Comparison of ENCODE assay signal across 8 cellular contexts in genomic region chr5:131264453-131265200, GRCh38. TPM values are rescaled to one million over a fixed set of nuclear protein-coding genes. Genes with fewer than 3 reads are reported as not detected.
A peak's percentile ranks its signal among the peaks of the same experiment; 100 is the strongest.
DNase-seq lines count a peak whose midpoint lies in the region; ATAC-seq and TF ChIP-seq lines count a peak whose summit lies in the region.

No MANE protein-coding gene starts in this region.

- no peaks in the 10 kb centered on the region for H3K27me3 Mint-ChIP-seq in neural crest cell (ENCODE audit: low read depth)

- H3K4me1 Mint-ChIP-seq in neural crest cell = peaks cover 26% of the 10 kb centered on the region

- H3K4me3 ChIP-seq in fibroblast of mammary gland (ENCODE audit: control insufficient read depth, low read depth, low read length) = peak overlapping the region; percentile 87

- peak overlapping the region; percentile 98 for H3K4me3 Mint-ChIP-seq in neural crest cell

- peak overlapping the region; percentile 99 for H3K27ac Mint-ChIP-seq in neural crest cell (ENCODE audit: unreplicated experiment)

- no peaks in the 10 kb centered on the region for H3K9me3 Mint-ChIP-seq in neural crest cell

- DNase-seq in C1 segment of cervical spinal cord (lab: John Stamatoyannopoulos, UW) (peak in 10 of 14 donors; percentile 28 to 75 (median 50)), NAMALWA (ENCODE audit: low spot score) (peak; percentile 75), fibroblast of mammary gland (ENCODE audit: low read depth) (no peak), neural crest cell (ENCODE audit: low read depth, low spot score) (peak; percentile 15), NCI-H128 (lab: John Stamatoyannopoulos, UW; ENCODE audit: unreplicated experiment) (no peak), hepatic stellate cell (ENCODE audit: low spot score) (no peak)
- peak; percentile 66 to 70 for DNase-seq in activated T-cell treated with anti-CD3 and anti-CD28 coated beads, Interleukin-2, amount 50 U/mL, for 48 hours

- peak; percentile 10 for ATAC-seq in GM19438 (IDR thresholded peaks at IDR 0.05; ENCODE audit: low read depth, unreplicated experiment)

- TF ChIP-seq CTCF in fibroblast of mammary gland (conservative IDR thresholded peaks at IDR 0.05; ENCODE audit: control insufficient read depth, insufficient read depth, low read depth, low read length) (no peak), neural crest cell (conservative IDR thresholded peaks at IDR 0.05) (no peak)

- no peaks in the 10 kb centered on the region for H3K36me3 Mint-ChIP-seq in neural crest cell (ENCODE audit: low read depth)

RNA-seq across cellular contexts. Expression of gene CDC42SE2, which starts 0.8 kb away (rescaled TPM):
- total RNA-seq in neural crest cell = 24.1 and 25.5 TPM in 2 replicates

Comparison
In these comparisons a context has a peak if more than half of its experiments do, and no peak if none do; other contexts are left out.
1. DNase-seq: peak in C1 segment of cervical spinal cord (10 of 14), NAMALWA (single experiment), activated T-cell treated with anti-CD3 and anti-CD28 coated beads, Interleukin-2, amount 50 U/mL, for 48 hours (2 of 2) and neural crest cell (single experiment); none in fibroblast of mammary gland (single experiment), NCI-H128 (single experiment) and hepatic stellate cell (single experiment).